ENCODE assay signal across 11 cellular contexts in genomic region chr2:43268066-43268971, GRCh38. TPM values are rescaled to one million over a fixed set of nuclear protein-coding genes. Genes with fewer than 3 reads are reported as not detected.
DNase-seq lines count a peak whose midpoint lies in the region; ATAC-seq and TF ChIP-seq lines count a peak whose summit lies in the region.
"Had no signal": no experiment of that assay in that cellular context is flagged by ENCODE, and none has a peak within 500 bp of the region (broad histone marks: within the 10 kb centered on the region; RNA-seq: fewer than 3 reads in every experiment).

No MANE protein-coding gene starts in this region.

- no peaks in the 10 kb centered on the region for H3K27me3 Mint-ChIP-seq in nephron progenitor cell (ENCODE audit: low read depth, poor library complexity)
- H3K27me3 Mint-ChIP-seq: B cell had no signal

- peaks cover 58% of the 10 kb centered on the region for H3K4me1 Mint-ChIP-seq in nephron progenitor cell
- H3K4me1 Mint-ChIP-seq: B cell had no signal

- ATAC-seq in left cardiac atrium (peak in 1 of 2 donors; percentile 0), gastrocnemius medialis (no peak)
- ATAC-seq in stimulated activated naive CD8-positive, alpha-beta T cell treated with anti-CD3 and anti-CD28 coated beads, Interleukin-15, Interleukin-2, amounts not matched to agents 100 U/mL and 50 U/mL, for 24 hours, result no peak

- peaks cover 11% of the 10 kb centered on the region for H3K36me3 Mint-ChIP-seq in nephron progenitor cell (ENCODE audit: low read depth)

- in situ Hi-C loops in brain microvascular endothelial cell (cut with HindIII; ENCODE audit: low pct_ligation_motif_present, low sequenced_read_pairs) (no loop called here), gastrocnemius medialis (cut with MboI; ENCODE audit: low sequenced_read_pairs in 4 of 4) (no loop called here)

- H3K27me3 ChIP-seq in brain microvascular endothelial cell (replicated peaks) (no peaks in the 10 kb centered on the region), gastrocnemius medialis (no peaks in the 10 kb centered on the region)

- H3K36me3 ChIP-seq in brain microvascular endothelial cell (replicated peaks) (no peaks in the 10 kb centered on the region), gastrocnemius medialis (no peaks in the 10 kb centered on the region)

- intact Hi-C loops in left cardiac atrium (cut with DNase I) (loop anchor here in 1 of 2 donors (5.0 kb wide), 1 partner anchor 64 kb away; no protein-coding TSS in a partner anchor), gastrocnemius medialis (cut with DNase I; ENCODE audit: low total_unique reads) (loop anchor here (5.0 kb wide), 2 partner anchors 34 to 124 kb away; no protein-coding TSS in a partner anchor)

- no peak for TF ChIP-seq POLR2A in gastrocnemius medialis (IDR thresholded peaks at IDR 0.05)

- no peak overlapping the region for H3K4me3 Mint-ChIP-seq in nephron progenitor cell
- H3K4me3 Mint-ChIP-seq: B cell had no signal

- peaks cover 11 to 55% of the 10 kb centered on the region in 2 donors for H3K4me1 ChIP-seq in gastrocnemius medialis

- no peak overlapping the region for H3K27ac Mint-ChIP-seq in nephron progenitor cell
- H3K27ac Mint-ChIP-seq: activated T-helper 2 cell treated with anti-CD3 and anti-CD28 coated beads, Interferon-gamma antibody, Interleukin-2, Interleukin-4, amounts not matched to agents 10 μg/mL and 5 μg/mL and 100 μg/mL, durations not matched to agents 14 hours and 24 hours and 36 hours; B cell had no signal

- no peak for TF ChIP-seq CTCF in brain microvascular endothelial cell (IDR thresholded peaks at IDR 0.05; ENCODE audit: low read depth, low read length, missing control alignments)
- no peak for TF ChIP-seq CTCF in gastrocnemius medialis (IDR thresholded peaks at IDR 0.05 in 4 of 5, conservative IDR thresholded peaks at IDR 0.05 in 1 of 5)
- no peak for TF ChIP-seq CTCF in nephron progenitor cell (IDR thresholded peaks at IDR 0.05)

- peak overlapping the region; percentile 20 for H3K4me3 ChIP-seq in brain microvascular endothelial cell (ENCODE audit: low read depth, low read length)
- H3K4me3 ChIP-seq in gastrocnemius medialis, result peak overlapping the region in 3 of 4 donors; percentile 7 to 14 (median 12)

- H3K27ac ChIP-seq in brain microvascular endothelial cell, result peak overlapping the region; percentile 87
- H3K27ac ChIP-seq in gastrocnemius medialis, result peak overlapping the region; percentile 72 to 88 (median 77)

- DNase-seq in CD1c-positive myeloid dendritic cell (ENCODE audit: extremely low spot score) (peak; percentile 46), brain microvascular endothelial cell (no peak), left cardiac atrium (peak; percentile 29), gastrocnemius medialis (peak in 1 of 2 donors; percentile 24), ureter (ENCODE audit: low spot score) (no peak), nephron progenitor cell (no peak)
- no peak for DNase-seq in activated CD8-positive, alpha-beta memory T cell treated with anti-CD3 and anti-CD28 coated beads for 24 hours
- DNase-seq in stimulated activated naive CD8-positive, alpha-beta T cell treated with anti-CD3 and anti-CD28 coated beads, Interleukin-15, Interleukin-2, amounts not matched to agents 100 U/mL and 50 U/mL, for 24 hours, result no peak
- DNase-seq: NK-92 treated with Interleukin-12 subunit alpha and Interleukin-12 subunit beta, amount 100 ng/mL, for 24 hours had no signal

- no peaks in the 10 kb centered on the region for H3K9me3 ChIP-seq in gastrocnemius medialis

- H3K9me3 Mint-ChIP-seq in nephron progenitor cell, result no peaks in the 10 kb centered on the region
- H3K9me3 Mint-ChIP-seq: activated T-helper 2 cell treated with anti-CD3 and anti-CD28 coated beads, Interferon-gamma antibody, Interleukin-2, Interleukin-4, amounts not matched to agents 10 μg/mL and 5 μg/mL and 100 μg/mL, durations not matched to agents 14 hours and 24 hours and 36 hours had no signal

RNA-seq across cellular contexts. Expression of gene ZFP36L2, which starts 41.9 kb away (rescaled TPM):
- 10 to 100 TPM; 64.0 to 82.1 TPM for total RNA-seq in left cardiac atrium
- total RNA-seq in gastrocnemius medialis, result 10 to 100 TPM; 15.5 to 58.6 (median 44.8) TPM
- 149 TPM for total RNA-seq in ureter

Comparison
In these comparisons a context has a peak if more than half of its experiments do, and no peak if none do; other contexts are left out.
1. DNase-seq: peak in CD1c-positive myeloid dendritic cell (single experiment) and left cardiac atrium (single experiment); none in brain microvascular endothelial cell (single experiment), activated CD8-positive, alpha-beta memory T cell treated with anti-CD3 and anti-CD28 coated beads for 24 hours (single experiment), ureter (single experiment), nephron progenitor cell (single experiment) and stimulated activated naive CD8-positive, alpha-beta T cell treated with anti-CD3 and anti-CD28 coated beads, Interleukin-15, Interleukin-2, amounts not matched to agents 100 U/mL and 50 U/mL, for 24 hours (single experiment).